Comparison of ENCODE assay signal across 9 cellular contexts in genomic region chr10:11741608-11742007, GRCh38. TPM values are rescaled to one million over a fixed set of nuclear protein-coding genes. Genes with fewer than 3 reads are reported as not detected.
DNase-seq lines count a peak whose midpoint lies in the region; ATAC-seq, FAIRE-seq and TF ChIP-seq lines count a peak whose summit lies in the region.
"Had no signal": no experiment of that assay in that cellular context is flagged by ENCODE, and none has a peak within 500 bp of the region (broad histone marks: within the 10 kb centered on the region; RNA-seq: fewer than 3 reads in every experiment).

No MANE protein-coding gene starts in this region.

- peaks cover 5% of the 10 kb centered on the region; the same call in 1 of the 3 replicates for H3K36me3 ChIP-seq in K562 (ENCODE audit: control insufficient read depth, insufficient read depth, low read length)
- no peaks in the 10 kb centered on the region for H3K36me3 ChIP-seq in tibial nerve

- peak overlapping the region; percentile 74 for H3K4me2 ChIP-seq in K562 (ENCODE audit: insufficient read depth, low read length)

- peaks cover 43% of the 10 kb centered on the region for H3K27me3 Mint-ChIP-seq in activated T-cell treated with anti-CD3 and anti-CD28 coated beads, Interleukin-2, amount 50 U/mL, for 72 hours (ENCODE audit: low read depth)

- no peaks in the 10 kb centered on the region for H3K9me3 Mint-ChIP-seq in activated T-cell treated with anti-CD3 and anti-CD28 coated beads, Interleukin-2, amount 50 U/mL, for 72 hours

- H4K20me1 ChIP-seq in K562 (replicated peaks; ENCODE audit: control insufficient read depth, insufficient read depth, low read length), result no peaks in the 10 kb centered on the region

- H3K79me2 ChIP-seq in K562 (ENCODE audit: control insufficient read depth, insufficient read depth, low read length), result peaks cover 10% of the 10 kb centered on the region; the same call in 2 of the 3 replicates

- peaks cover 2 to 11% of the 10 kb centered on the region in 2 donors for H3K36me3 Mint-ChIP-seq in activated T-cell treated with anti-CD3 and anti-CD28 coated beads, Interleukin-2, amount 50 U/mL, for 72 hours (ENCODE audit: insufficient read depth in 2 of 2)

- FAIRE-seq in K562 (lab: Jason Lieb, UNC) (no peak), frontal cortex (lab: Jason Lieb, UNC) (no peak)

- no peak overlapping the region for H3K27ac Mint-ChIP-seq in activated T-cell treated with anti-CD3 and anti-CD28 coated beads, Interleukin-2, amount 50 U/mL, for 72 hours
- H3K27ac Mint-ChIP-seq: CD4-positive, CD25-positive, alpha-beta regulatory T cell had no signal

- H3K27ac ChIP-seq in K562 (ENCODE audit: extremely low read depth, low read depth, low read length), result no peak overlapping the region
- H3K27ac ChIP-seq in tibial nerve, result peak overlapping the region in 1 of 4 donors; percentile 43

- TF ChIP-seq RAD21 in K562 (CRISPR knock-in tag; conservative IDR thresholded peaks at IDR 0.05 in 1 of 2, IDR thresholded peaks at IDR 0.05 in 1 of 2), result no peak

- WGBS in K562 (ENCODE audit: insufficient coverage, low coverage, missing lambda C conversion rate), result 70% methylated on average over 16 of the region's 16 CpGs
- 67 to 72% methylated on average over 16 of the region's 16 CpGs for WGBS in tibial nerve, 2 donors

- TF ChIP-seq POLR2A in K562 (conservative IDR thresholded peaks at IDR 0.05) (no peak), tibial nerve (IDR thresholded peaks at IDR 0.05) (no peak)

- intact Hi-C loops in K562 (cut with micrococcal nuclease), result no loop called here

- H3K9me3 ChIP-seq in K562 (replicated peaks; ENCODE audit: control insufficient read depth, insufficient read depth, low read depth, low read length) (no peaks in the 10 kb centered on the region), tibial nerve (no peaks in the 10 kb centered on the region)

- TF ChIP-seq CTCF in K562 (IDR thresholded peaks at IDR 0.05 in 2 of 3, conservative IDR thresholded peaks at IDR 0.05 in 1 of 3; ENCODE audit: insufficient read depth in 2 of 3, low read depth in 1 of 3, low read length in 3 of 3), result no peak
- no peak for TF ChIP-seq CTCF in tibial nerve (IDR thresholded peaks at IDR 0.05)

- H3K4me3 Mint-ChIP-seq in activated T-cell treated with anti-CD3 and anti-CD28 coated beads, Interleukin-2, amount 50 U/mL, for 72 hours, result peak overlapping the region; percentile 68 to 76

- H3K4me3 ChIP-seq in K562, result no peak overlapping the region
- H3K4me3 ChIP-seq in tibial nerve, result peak overlapping the region; percentile 55 to 90 (median 74)

- peak overlapping the region; percentile 30 to 82; a peak in 2 of 4 replicates for H3K9ac ChIP-seq in K562 (ENCODE audit: insufficient read depth in 1 of 2, low read depth in 2 of 2, low read length in 2 of 2)

- POLR2A ChIA-PET in K562 (lab: Yijun Ruan, JAX), result no interaction called here

- in situ Hi-C loops in K562 (cut with MboI), result no loop called here

- peak overlapping the region; percentile 90 for H2AFZ ChIP-seq in K562 (ENCODE audit: low read depth, low read length)

- H3K27me3 ChIP-seq in K562 (ENCODE audit: control insufficient read depth in 2 of 2, insufficient read depth in 2 of 2, low read length in 2 of 2), result no peaks in the 10 kb centered on the region
- H3K27me3 ChIP-seq in tibial nerve, result peaks cover 0 to 4% of the 10 kb centered on the region in 2 donors

- no peak for ATAC-seq in activated T-cell treated with anti-CD3 and anti-CD28 coated beads, Interleukin-2, amount 50 U/mL, for 72 hours (replicated peaks in 1 of 2)
- ATAC-seq in K562 (no peak), GM18868 (IDR thresholded peaks at IDR 0.05; ENCODE audit: unreplicated experiment) (no peak)

- DNase-seq in activated T-cell treated with anti-CD3 and anti-CD28 coated beads, Interleukin-2, amount 50 U/mL, for 72 hours, result no peak
- DNase-seq in activated T-cell treated with anti-CD3 and anti-CD28 coated beads for 4 hours (no peak), K562 (ENCODE audit: extremely low read depth in 1 of 4, low spot score in 3 of 4) (no peak), mesenteric fat pad (ENCODE audit: low spot score) (peak; percentile 65), tibial nerve (ENCODE audit: low spot score in 2 of 2) (no peak), HPDE6-E6E7 (ENCODE audit: extremely low spot score) (no peak), frontal cortex (ENCODE audit: low spot score in 2 of 2) (no peak)

- TF ChIP-seq EP300 in K562 (IDR thresholded peaks at IDR 0.05; ENCODE audit: low read length) (no peak), tibial nerve (IDR thresholded peaks at IDR 0.05) (no peak)

- CTCF ChIA-PET in K562 (lab: Yijun Ruan, JAX; ENCODE audit: low intra/inter-chr PET ratio), result no interaction called here

- H3K4me1 ChIP-seq in K562 (replicated peaks in 1 of 2; ENCODE audit: control insufficient read depth in 2 of 2, insufficient read depth in 2 of 2, low read length in 2 of 2), result peaks cover 13 to 17% of the 10 kb centered on the region in 2 experiments; a peak in 4 of 5 replicates
- H3K4me1 ChIP-seq in tibial nerve, result peaks cover 0 to 18% (median 3%) of the 10 kb centered on the region in 4 donors

- H3K9me1 ChIP-seq in K562 (ENCODE audit: control insufficient read depth, insufficient read depth, low read length), result peaks cover 3% of the 10 kb centered on the region

- peaks cover 7% of the 10 kb centered on the region for H3K4me1 Mint-ChIP-seq in activated T-cell treated with anti-CD3 and anti-CD28 coated beads, Interleukin-2, amount 50 U/mL, for 72 hours (ENCODE audit: low read depth)

- no TSS peak for BruUV-seq in K562 (replicated peaks; lab: Mats Ljungman, UMichigan)

TF ChIP-seq in K562, 482 proteins besides CTCF, POLR2A, EP300 and RAD21:
- TF ChIP-seq, protein P1, sequence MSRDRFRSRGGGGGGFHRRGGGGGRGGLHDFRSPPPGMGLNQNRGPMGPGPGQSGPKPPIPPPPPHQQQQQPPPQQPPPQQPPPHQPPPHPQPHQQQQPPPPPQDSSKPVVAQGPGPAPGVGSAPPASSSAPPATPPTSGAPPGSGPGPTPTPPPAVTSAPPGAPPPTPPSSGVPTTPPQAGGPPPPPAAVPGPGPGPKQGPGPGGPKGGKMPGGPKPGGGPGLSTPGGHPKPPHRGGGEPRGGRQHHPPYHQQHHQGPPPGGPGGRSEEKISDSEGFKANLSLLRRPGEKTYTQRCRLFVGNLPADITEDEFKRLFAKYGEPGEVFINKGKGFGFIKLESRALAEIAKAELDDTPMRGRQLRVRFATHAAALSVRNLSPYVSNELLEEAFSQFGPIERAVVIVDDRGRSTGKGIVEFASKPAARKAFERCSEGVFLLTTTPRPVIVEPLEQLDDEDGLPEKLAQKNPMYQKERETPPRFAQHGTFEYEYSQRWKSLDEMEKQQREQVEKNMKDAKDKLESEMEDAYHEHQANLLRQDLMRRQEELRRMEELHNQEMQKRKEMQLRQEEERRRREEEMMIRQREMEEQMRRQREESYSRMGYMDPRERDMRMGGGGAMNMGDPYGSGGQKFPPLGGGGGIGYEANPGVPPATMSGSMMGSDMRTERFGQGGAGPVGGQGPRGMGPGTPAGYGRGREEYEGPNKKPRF (IDR thresholded peaks at IDR 0.05; ENCODE audit: low read depth, low read length), result no peak
- no peak for TF ChIP-seq TCF7L2 (IDR thresholded peaks at IDR 0.05; ENCODE audit: low read depth, low read length)
- no peak for TF ChIP-seq ZNF134 (CRISPR knock-in tag; conservative IDR thresholded peaks at IDR 0.05)
- TF ChIP-seq ZNF12 (CRISPR knock-in tag; IDR thresholded peaks at IDR 0.05), result 0 out of 2 replicates have a peak, but pooled peaks have one; percentile 29
- TF ChIP-seq CAMTA2 (CRISPR knock-in tag; conservative IDR thresholded peaks at IDR 0.05), result no peak
- no peak for TF ChIP-seq IFI16 (CRISPR knock-in tag; IDR thresholded peaks at IDR 0.05)
- TF ChIP-seq TEAD4 (IDR thresholded peaks at IDR 0.05; ENCODE audit: low read length), result no peak
- TF ChIP-seq TEAD4 (CRISPR knock-in tag; IDR thresholded peaks at IDR 0.05; ENCODE audit: borderline replicate concordance), result no peak
- TF ChIP-seq ZNF707 (CRISPR knock-in tag; conservative IDR thresholded peaks at IDR 0.05), result no peak

RNA-seq across cellular contexts. Expression of gene ECHDC3, which starts 0.6 kb away (rescaled TPM):
- total RNA-seq in activated T-cell treated with anti-CD3 and anti-CD28 coated beads, Interleukin-2, amount 50 U/mL, for 72 hours, result 1 to 10 TPM; 4.2 to 4.3 TPM
- 4.0 and 10.2 TPM in 2 replicates for total RNA-seq in K562 (2011; cell fraction: chromatin; rRNA removed; ENCODE audit: low replicate concordance)
- total RNA-seq in K562 (2011; cell fraction: nucleolus; rRNA removed), result 9.7 and 10.3 TPM in 2 replicates
- 5.5 and 5.7 TPM in 2 replicates for total RNA-seq in K562 (2011; cell fraction: nucleoplasm; rRNA removed)
- total RNA-seq in K562 (2014; rRNA removed) (19.4 and 25.7 TPM in 2 replicates), K562 (2014; rRNA removed; fragmentation: Illumina TruSeq; extraction: Trizol) (8.9 and 9.0 TPM in 2 replicates), K562 (2015; rRNA removed; fragmentation: Illumina TruSeq; extraction: Trizol) (12.6 and 14.0 TPM in 2 replicates), K562 (2021) (17.3 and 17.9 TPM in 2 replicates), mesenteric fat pad (161 TPM), tibial nerve (10 to 100 TPM; 48.6 to 91.3 (median 66.9) TPM), frontal cortex (1.6 TPM)
- polyA plus RNA-seq in K562 (2011; rRNA removed) (16.1 and 21.9 TPM in 2 replicates), K562 (2014; fragmentation: Illumina TruSeq; extraction: Trizol) (15.7 and 17.1 TPM in 2 replicates), K562 (2014; fragmentation: Nextera tagmentation; extraction: Ambion mirVana) (under 1 TPM; 0.53 to 0.67 TPM), K562 (2014; rRNA removed) (10.0 and 17.7 TPM in 2 replicates)
- 17.5 and 35.2 TPM in 2 replicates for polyA plus RNA-seq in K562 (2011; cell fraction: cytosol; rRNA removed)
- polyA plus RNA-seq in K562 (2011; cell fraction: nucleus; rRNA removed), result 14.3 and 27.7 TPM in 2 replicates
- polyA plus RNA-seq in K562 (2012), result 8.6 and 12.1 TPM in 2 replicates
- polyA minus RNA-seq in K562 (2011; rRNA and poly(A)+ RNA removed), result 8.7 and 16.4 TPM in 2 replicates
- 7.0 and 9.4 TPM in 2 replicates for polyA minus RNA-seq in K562 (2011; cell fraction: cytosol; rRNA and poly(A)+ RNA removed)
- 7.4 and 10.4 TPM in 2 replicates for polyA minus RNA-seq in K562 (2011; cell fraction: nucleus; rRNA and poly(A)+ RNA removed)
